In the genomic region with DNA sequence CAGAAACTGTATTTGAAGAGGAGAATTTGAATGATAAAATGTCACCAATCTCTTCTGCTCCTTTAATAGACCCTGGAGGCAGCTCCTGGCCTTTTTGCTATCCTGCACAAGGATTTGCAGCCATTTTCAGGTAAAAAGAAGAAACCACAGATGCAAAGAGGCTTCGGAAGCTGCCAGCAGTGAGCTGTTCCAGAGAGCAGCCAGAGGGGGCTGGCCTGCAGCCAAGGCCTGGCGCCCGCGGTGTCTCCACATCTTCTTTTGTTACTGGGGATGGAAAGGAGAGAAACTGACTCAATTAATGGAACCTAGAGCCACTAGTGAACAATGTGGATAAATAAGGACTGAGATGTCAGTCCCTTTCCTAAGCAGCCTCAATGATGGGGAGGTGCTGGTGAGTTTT, we compare ENCODE assay signal across 22 cellular contexts. TPM values are rescaled to one million over a fixed set of nuclear protein-coding genes. Genes with fewer than 3 reads are reported as not detected.
A peak's percentile ranks its signal among the peaks of the same experiment; 100 is the strongest.
DNase-seq lines count a peak whose midpoint lies in the region; ATAC-seq and TF ChIP-seq lines count a peak whose summit lies in the region.
"Had no signal": no experiment of that assay in that cellular context is flagged by ENCODE, and none has a peak within 500 bp of the region (broad histone marks: within the 10 kb centered on the region; RNA-seq: fewer than 3 reads in every experiment).

No MANE protein-coding gene starts in this region.

- H3K36me3 ChIP-seq in GM23338 (ENCODE audit: insufficient read depth) = no peaks in the 10 kb centered on the region
- no peaks in the 10 kb centered on the region for H3K36me3 ChIP-seq in effector memory CD4-positive, alpha-beta T cell (ENCODE audit: control insufficient read depth, insufficient read depth, low read length)
- H3K36me3 ChIP-seq: BLaER1, Peyer's patch, prostate gland had no signal

- peaks cover 31% of the 10 kb centered on the region for H3K4me1 Mint-ChIP-seq in GM23338
- no peaks in the 10 kb centered on the region for H3K4me1 Mint-ChIP-seq in activated naive CD8-positive, alpha-beta T cell treated with anti-CD3 and anti-CD28 coated beads, Interleukin-2, amount 50 U/mL, for 24 hours
- H3K4me1 Mint-ChIP-seq: memory B cell, natural killer cell had no signal

- no peaks in the 10 kb centered on the region for H3K9me3 Mint-ChIP-seq in GM23338
- H3K9me3 Mint-ChIP-seq in activated naive CD8-positive, alpha-beta T cell treated with anti-CD3 and anti-CD28 coated beads, Interleukin-2, amount 50 U/mL, for 24 hours = no peaks in the 10 kb centered on the region
- H3K9me3 Mint-ChIP-seq: activated T-cell treated with anti-CD3 and anti-CD28 coated beads, Interleukin-2, amount 50 U/mL, for 4 hours; memory B cell; natural killer cell had no signal

- no peaks in the 10 kb centered on the region for H3K79me2 ChIP-seq in GM23338 (replicated peaks; ENCODE audit: insufficient read depth)

- H3K9me3 ChIP-seq in effector memory CD4-positive, alpha-beta T cell (ENCODE audit: control insufficient read depth, low read length) = no peaks in the 10 kb centered on the region
- H3K9me3 ChIP-seq: BLaER1, Peyer's patch, prostate gland had no signal

- peak; percentile 31 for DNase-seq in COR-L47 (lab: John Stamatoyannopoulos, UW)
- DNase-seq in GM23338 (ENCODE audit: low spot score) = peak; percentile 22
- DNase-seq in NCI-H345 treated with DMSO at 0.1 percent for 48 hours (lab: John Stamatoyannopoulos, UW; ENCODE audit: unreplicated experiment) = peak; percentile 24
- DNase-seq in left lobe of liver (ENCODE audit: low spot score) = peak; percentile 41
- DNase-seq in UCSD-AML1 (lab: John Stamatoyannopoulos, UW; ENCODE audit: unreplicated experiment) = no peak
- no peak for DNase-seq in activated naive CD8-positive, alpha-beta T cell treated with anti-CD3 and anti-CD28 coated beads, Interleukin-2, amount 50 U/mL, for 24 hours
- no peak for DNase-seq in effector memory CD4-positive, alpha-beta T cell
- DNase-seq: activated T-cell treated with anti-CD3 and anti-CD28 coated beads, Interleukin-2, amount 50 U/mL, for 4 hours; effector CD4-positive, alpha-beta T cell; Kasumi-1; natural killer cell; NCI-H69; Peyer's patch; stimulated activated CD4-positive, alpha-beta T cell treated with anti-CD3 and anti-CD28 coated beads, Interleukin-4, amount 100 ng/mL, for 4 hours; stimulated activated CD8-positive, alpha-beta memory T cell treated with anti-CD3 and anti-CD28 coated beads, Interleukin-4, amount 100 ng/mL, for 48 hours had no signal

- H3K4me3 Mint-ChIP-seq in GM23338 = no peak overlapping the region
- H3K4me3 Mint-ChIP-seq in activated naive CD8-positive, alpha-beta T cell treated with anti-CD3 and anti-CD28 coated beads, Interleukin-2, amount 50 U/mL, for 24 hours = no peak overlapping the region
- H3K4me3 Mint-ChIP-seq: activated naive CD8-positive, alpha-beta T cell; activated T-cell treated with anti-CD3 and anti-CD28 coated beads, Interleukin-2, amount 50 U/mL, for 4 hours; memory B cell; natural killer cell had no signal

- H2AFZ ChIP-seq in GM23338 = peak overlapping the region; percentile 21; the same call in 1 of the 2 replicates

- ATAC-seq in GM23338 (peak; percentile 39), left lobe of liver (peak; percentile 21)
- no peak for ATAC-seq in activated naive CD8-positive, alpha-beta T cell treated with anti-CD3 and anti-CD28 coated beads, Interleukin-2, amount 50 U/mL, for 24 hours
- ATAC-seq: activated T-cell treated with anti-CD3 and anti-CD28 coated beads, Interleukin-2, amount 50 U/mL, for 4 hours; natural killer cell had no signal

- no peak overlapping the region for H3K27ac Mint-ChIP-seq in GM23338
- H3K27ac Mint-ChIP-seq in activated naive CD8-positive, alpha-beta T cell treated with anti-CD3 and anti-CD28 coated beads, Interleukin-2, amount 50 U/mL, for 24 hours = no peak overlapping the region
- H3K27ac Mint-ChIP-seq: activated naive CD8-positive, alpha-beta T cell; memory B cell; natural killer cell had no signal

- no peaks in the 10 kb centered on the region for H3K27me3 ChIP-seq in GM23338 (ENCODE audit: insufficient read depth)
- no peaks in the 10 kb centered on the region for H3K27me3 ChIP-seq in effector memory CD4-positive, alpha-beta T cell (replicated peaks; ENCODE audit: control insufficient read depth, insufficient read depth, low read length, poor library complexity, severe bottlenecking)
- H3K27me3 ChIP-seq: BLaER1, Peyer's patch had no signal

- no peak overlapping the region for H3K27ac ChIP-seq in GM23338 (ENCODE audit: low read depth)
- H3K27ac ChIP-seq in effector memory CD4-positive, alpha-beta T cell (ENCODE audit: insufficient read depth, low read length, poor library complexity, severe bottlenecking) = no peak overlapping the region
- H3K27ac ChIP-seq: BLaER1, Peyer's patch, prostate gland had no signal

- H3K4me3 ChIP-seq in GM23338 = no peak overlapping the region
- H3K4me3 ChIP-seq in effector memory CD4-positive, alpha-beta T cell (ENCODE audit: insufficient read depth, low read depth, low read length, poor library complexity, severe bottlenecking) = no peak overlapping the region
- H3K4me3 ChIP-seq: BLaER1, Peyer's patch, prostate gland, smooth muscle cell had no signal

- H3K27me3 Mint-ChIP-seq in GM23338 (ENCODE audit: insufficient read depth, low read depth, poor library complexity) = peaks cover 8% of the 10 kb centered on the region
- H3K27me3 Mint-ChIP-seq in activated naive CD8-positive, alpha-beta T cell treated with anti-CD3 and anti-CD28 coated beads, Interleukin-2, amount 50 U/mL, for 24 hours = peaks cover 6% of the 10 kb centered on the region

- peaks cover 14% of the 10 kb centered on the region for H3K4me1 ChIP-seq in GM23338 (ENCODE audit: insufficient read depth)
- no peaks in the 10 kb centered on the region for H3K4me1 ChIP-seq in effector memory CD4-positive, alpha-beta T cell (ENCODE audit: control insufficient read depth, insufficient read depth, low read length, poor library complexity, severe bottlenecking)
- H3K4me1 ChIP-seq: BLaER1, Peyer's patch, prostate gland had no signal

- no peaks in the 10 kb centered on the region for H3K9me2 ChIP-seq in GM23338 (ENCODE audit: insufficient read depth)

- H3F3A ChIP-seq in GM23338 (replicated peaks; ENCODE audit: low read depth) = no peaks in the 10 kb centered on the region

- H3K4me2 ChIP-seq in GM23338 = no peak overlapping the region
- H3K4me2 ChIP-seq: BLaER1, smooth muscle cell had no signal

- no peaks in the 10 kb centered on the region for H3K36me3 Mint-ChIP-seq in GM23338 (ENCODE audit: low read depth)
- H3K36me3 Mint-ChIP-seq in activated naive CD8-positive, alpha-beta T cell treated with anti-CD3 and anti-CD28 coated beads, Interleukin-2, amount 50 U/mL, for 24 hours (ENCODE audit: low read depth) = no peaks in the 10 kb centered on the region
- H3K36me3 Mint-ChIP-seq: activated naive CD8-positive, alpha-beta T cell; memory B cell; natural killer cell had no signal

- H4K20me1 ChIP-seq in GM23338 (replicated peaks; ENCODE audit: insufficient read depth) = no peaks in the 10 kb centered on the region
- H4K20me1 ChIP-seq: BLaER1 had no signal

- 0 out of 4 replicates have a peak, but pooled peaks of 1 of the 2 experiments have one; percentile 3 for TF ChIP-seq CTCF in GM23338 (conservative IDR thresholded peaks at IDR 0.05; ENCODE audit: low read depth in 2 of 2)

TF ChIP-seq in GM23338, 12 proteins besides CTCF, POLR2A, EP300 and RAD21 (continues in another document):
- no peak for TF ChIP-seq STAT1 (IDR thresholded peaks at IDR 0.05; ENCODE audit: unreplicated experiment)
- TF ChIP-seq, protein P1, sequence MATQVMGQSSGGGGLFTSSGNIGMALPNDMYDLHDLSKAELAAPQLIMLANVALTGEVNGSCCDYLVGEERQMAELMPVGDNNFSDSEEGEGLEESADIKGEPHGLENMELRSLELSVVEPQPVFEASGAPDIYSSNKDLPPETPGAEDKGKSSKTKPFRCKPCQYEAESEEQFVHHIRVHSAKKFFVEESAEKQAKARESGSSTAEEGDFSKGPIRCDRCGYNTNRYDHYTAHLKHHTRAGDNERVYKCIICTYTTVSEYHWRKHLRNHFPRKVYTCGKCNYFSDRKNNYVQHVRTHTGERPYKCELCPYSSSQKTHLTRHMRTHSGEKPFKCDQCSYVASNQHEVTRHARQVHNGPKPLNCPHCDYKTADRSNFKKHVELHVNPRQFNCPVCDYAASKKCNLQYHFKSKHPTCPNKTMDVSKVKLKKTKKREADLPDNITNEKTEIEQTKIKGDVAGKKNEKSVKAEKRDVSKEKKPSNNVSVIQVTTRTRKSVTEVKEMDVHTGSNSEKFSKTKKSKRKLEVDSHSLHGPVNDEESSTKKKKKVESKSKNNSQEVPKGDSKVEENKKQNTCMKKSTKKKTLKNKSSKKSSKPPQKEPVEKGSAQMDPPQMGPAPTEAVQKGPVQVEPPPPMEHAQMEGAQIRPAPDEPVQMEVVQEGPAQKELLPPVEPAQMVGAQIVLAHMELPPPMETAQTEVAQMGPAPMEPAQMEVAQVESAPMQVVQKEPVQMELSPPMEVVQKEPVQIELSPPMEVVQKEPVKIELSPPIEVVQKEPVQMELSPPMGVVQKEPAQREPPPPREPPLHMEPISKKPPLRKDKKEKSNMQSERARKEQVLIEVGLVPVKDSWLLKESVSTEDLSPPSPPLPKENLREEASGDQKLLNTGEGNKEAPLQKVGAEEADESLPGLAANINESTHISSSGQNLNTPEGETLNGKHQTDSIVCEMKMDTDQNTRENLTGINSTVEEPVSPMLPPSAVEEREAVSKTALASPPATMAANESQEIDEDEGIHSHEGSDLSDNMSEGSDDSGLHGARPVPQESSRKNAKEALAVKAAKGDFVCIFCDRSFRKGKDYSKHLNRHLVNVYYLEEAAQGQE (IDR thresholded peaks at IDR 0.05; ENCODE audit: unreplicated experiment) = no peak

RNA-seq across cellular contexts. Expression of a gene that starts 23.9 kb away (rescaled TPM):
- 0.04 and 0.07 TPM in 2 replicates for total RNA-seq in GM23338 (2014; rRNA removed; shearing (Covaris generic))
- polyA plus RNA-seq in GM23338 (2016; fragmentation: Nextera tagmentation; extraction: Ambion mirVana) = 0.06 TPM in 1 of 2 replicates, not detected in the other
- not detected for total RNA-seq in left lobe of liver
- total RNA-seq: activated T-cell treated with anti-CD3 and anti-CD28 coated beads, Interleukin-2, amount 50 U/mL, for 4 hours; bronchial epithelial cell; HT1080; natural killer cell; Peyer's patch; smooth muscle cell had no signal
- polyA plus RNA-seq: smooth muscle cell had no signal

Comparison
In these comparisons a context has a peak if more than half of its experiments do, and no peak if none do; other contexts are left out.
1. DNase-seq: peak in COR-L47 (single experiment), GM23338 (single experiment), NCI-H345 treated with DMSO at 0.1 percent for 48 hours (single experiment) and left lobe of liver (single experiment); none in UCSD-AML1 (single experiment), activated naive CD8-positive, alpha-beta T cell treated with anti-CD3 and anti-CD28 coated beads, Interleukin-2, amount 50 U/mL, for 24 hours (single experiment) and effector memory CD4-positive, alpha-beta T cell (0 of 3).